Comparison of ENCODE assay signal across 12 cellular contexts in genomic region chr1:244445320-244446181, GRCh38. TPM values are rescaled to one million over a fixed set of nuclear protein-coding genes. Genes with fewer than 3 reads are reported as not detected.
A peak's percentile ranks its signal among the peaks of the same experiment; 100 is the strongest.
DNase-seq lines count a peak whose midpoint lies in the region; ATAC-seq and TF ChIP-seq lines count a peak whose summit lies in the region.
"Had no signal": no experiment of that assay in that cellular context is flagged by ENCODE, and none has a peak within 500 bp of the region (broad histone marks: within the 10 kb centered on the region; RNA-seq: fewer than 3 reads in every experiment).

No MANE protein-coding gene starts in this region.

- peaks cover 65% of the 10 kb centered on the region for H3K4me1 Mint-ChIP-seq in MCF 10A (ENCODE audit: insufficient read depth, unreplicated experiment)

- peaks cover 11% of the 10 kb centered on the region for H3K36me3 Mint-ChIP-seq in MCF 10A (ENCODE audit: insufficient read depth, unreplicated experiment)

- POLR2A ChIA-PET in MCF 10A (lab: Yijun Ruan, JAX): interaction anchor here (0.7 to 8.1 kb wide), 16 partner anchors 10 to 392 kb away, joined by 3 to 61 read pairs (median 5); partner anchors contain the start of genes CATSPERE and COX20

- no peak for DNase-seq in left ventricle myocardium inferior
- no peak for DNase-seq in right atrium auricular region (ENCODE audit: low spot score)
- no peak for DNase-seq in MCF 10A (ENCODE audit: unreplicated experiment)
- no peak for DNase-seq in upper lobe of right lung
- DNase-seq in NK-92 treated with Interleukin-12 subunit alpha and Interleukin-12 subunit beta, amount 100 ng/mL, for 24 hours (lab: John Stamatoyannopoulos, UW): no peak
- DNase-seq: effector CD8-positive, alpha-beta T cell; NCI-H1048; occipital lobe; stimulated activated naive CD8-positive, alpha-beta T cell treated with anti-CD3 and anti-CD28 coated beads, Interleukin-15, Interleukin-2, amounts not matched to agents 100 U/mL and 50 U/mL, for 24 hours had no signal

- BruUV-seq in MCF 10A (replicated peaks; lab: Mats Ljungman, UMichigan): no TSS peak

- no peak overlapping the region for H3K4me3 ChIP-seq in left ventricle myocardium inferior
- H3K4me3 ChIP-seq in right atrium auricular region: no peak overlapping the region
- H3K4me3 ChIP-seq in mesodermal cell (ENCODE audit: extremely low read depth, insufficient read depth, low read length, poor library complexity, severe bottlenecking): no peak overlapping the region
- H3K4me3 ChIP-seq in upper lobe of right lung: no peak overlapping the region

- no peaks in the 10 kb centered on the region for H3K9me3 Mint-ChIP-seq in MCF 10A (ENCODE audit: unreplicated experiment)

- H3K27ac Mint-ChIP-seq in MCF 10A (ENCODE audit: low read depth, unreplicated experiment): peak overlapping the region; percentile 47

- no CpG with 5 or more reads among the region's 2 CpGs for WGBS in mesodermal cell (ENCODE audit: insufficient coverage in 2 of 2), 2 experiments

- H3K9me3 ChIP-seq in left ventricle myocardium inferior (replicated peaks) (no peaks in the 10 kb centered on the region), right atrium auricular region (no peaks in the 10 kb centered on the region), mesodermal cell (ENCODE audit: control insufficient read depth, low read length) (no peaks in the 10 kb centered on the region), upper lobe of right lung (no peaks in the 10 kb centered on the region)

- peak overlapping the region; percentile 1 for H3K27ac ChIP-seq in left ventricle myocardium inferior (replicated peaks)
- peak overlapping the region in 1 of 2 donors; percentile 8 for H3K27ac ChIP-seq in right atrium auricular region
- peak overlapping the region; percentile 72 for H3K27ac ChIP-seq in mesodermal cell (ENCODE audit: low read depth, low read length, severe bottlenecking)
- peak overlapping the region; percentile 33 for H3K27ac ChIP-seq in upper lobe of right lung

- H3K36me3 ChIP-seq in left ventricle myocardium inferior: no peaks in the 10 kb centered on the region
- no peaks in the 10 kb centered on the region for H3K36me3 ChIP-seq in right atrium auricular region
- peaks cover 16% of the 10 kb centered on the region for H3K36me3 ChIP-seq in mesodermal cell (ENCODE audit: control insufficient read depth, insufficient read depth, low read length)
- no peaks in the 10 kb centered on the region for H3K36me3 ChIP-seq in upper lobe of right lung

- CTCF ChIA-PET in MCF 10A (lab: Yijun Ruan, JAX): interaction anchor here (0.5 to 3.9 kb wide), 14 partner anchors 9 to 1073 kb away, joined by 3 to 13 read pairs (median 3); no protein-coding TSS in a partner anchor

- intact Hi-C loops in left ventricle myocardium inferior (cut with micrococcal nuclease) (no loop called here), MCF 10A (cut with micrococcal nuclease) (no loop called here), upper lobe of right lung (cut with DNase I) (no loop called here)

- ATAC-seq in upper lobe of right lung (no peak), GM19455 (IDR thresholded peaks at IDR 0.05; ENCODE audit: unreplicated experiment) (no peak), HG03520 (IDR thresholded peaks at IDR 0.05; ENCODE audit: unreplicated experiment) (no peak)
- ATAC-seq: stimulated activated naive CD8-positive, alpha-beta T cell treated with anti-CD3 and anti-CD28 coated beads, Interleukin-15, Interleukin-2, amounts not matched to agents 100 U/mL and 50 U/mL, for 24 hours had no signal

- H3K27me3 ChIP-seq in left ventricle myocardium inferior (ENCODE audit: low read depth): no peaks in the 10 kb centered on the region
- no peaks in the 10 kb centered on the region for H3K27me3 ChIP-seq in right atrium auricular region
- H3K27me3 ChIP-seq in upper lobe of right lung: no peaks in the 10 kb centered on the region

- peak overlapping the region; percentile 26 for H3K4me3 Mint-ChIP-seq in MCF 10A (ENCODE audit: unreplicated experiment)

- peaks cover 43% of the 10 kb centered on the region for H3K4me1 ChIP-seq in left ventricle myocardium inferior
- H3K4me1 ChIP-seq in right atrium auricular region: peaks cover 0 to 26% of the 10 kb centered on the region in 2 donors
- peaks cover 43% of the 10 kb centered on the region for H3K4me1 ChIP-seq in mesodermal cell (ENCODE audit: control insufficient read depth, insufficient read depth, low read length, poor library complexity, severe bottlenecking)
- peaks cover 45% of the 10 kb centered on the region for H3K4me1 ChIP-seq in upper lobe of right lung

- TF ChIP-seq CTCF in left ventricle myocardium inferior (IDR thresholded peaks at IDR 0.05; ENCODE audit: borderline replicate concordance) (no peak), right atrium auricular region (IDR thresholded peaks at IDR 0.05) (no peak), MCF 10A (IDR thresholded peaks at IDR 0.05; ENCODE audit: unreplicated experiment) (no peak), upper lobe of right lung (IDR thresholded peaks at IDR 0.05) (no peak)

- no peaks in the 10 kb centered on the region for H3K27me3 Mint-ChIP-seq in MCF 10A (ENCODE audit: insufficient read depth, unreplicated experiment)

RNA-seq across cellular contexts. Expression of gene ADSS2, which starts 6.2 kb away (rescaled TPM):
- total RNA-seq in left ventricle myocardium inferior (6.1 TPM), right atrium auricular region (1 to 10 TPM; 7.9 to 9.6 TPM), MCF 10A (2022) (72.8 and 87.5 TPM in 2 replicates), upper lobe of right lung (34.2 TPM)
- 30.7 TPM for polyA plus RNA-seq in mesodermal cell (2013, experiment 1 of 2)
- polyA plus RNA-seq in mesodermal cell (2013, experiment 2 of 2): 34.8 TPM

RNA-seq across cellular contexts. Expression of gene CATSPERE, which starts 15.5 kb away (rescaled TPM):
- total RNA-seq in left ventricle myocardium inferior: 0.58 TPM
- under 1 TPM; 0.20 to 0.63 TPM for total RNA-seq in right atrium auricular region
- 1.2 and 2.1 TPM in 2 replicates for total RNA-seq in MCF 10A (2022)
- polyA plus RNA-seq in mesodermal cell (2013, experiment 1 of 2): not detected
- polyA plus RNA-seq in mesodermal cell (2013, experiment 2 of 2): 0.15 TPM
- 1.1 TPM for total RNA-seq in upper lobe of right lung
